7 cellular contexts compared by ENCODE assay signal in genomic region chrX:24694825-24695224, GRCh38. TPM values are rescaled to one million over a fixed set of nuclear protein-coding genes. Genes with fewer than 3 reads are reported as not detected.
A peak's percentile ranks its signal among the peaks of the same experiment; 100 is the strongest.
DNase-seq lines count a peak whose midpoint lies in the region; ATAC-seq, FAIRE-seq and TF ChIP-seq lines count a peak whose summit lies in the region.

No MANE protein-coding gene starts in this region.

- peaks cover 3% of the 10 kb centered on the region for H3K36me3 ChIP-seq in ES-I3 (ENCODE audit: insufficient read depth, low read length)
- no peaks in the 10 kb centered on the region for H3K36me3 ChIP-seq in GM12878 (ENCODE audit: control insufficient read depth in 2 of 2, insufficient read depth in 2 of 2, low read length in 1 of 2)

- H3K4me1 ChIP-seq in ES-I3 (ENCODE audit: insufficient read depth, low read length) (peaks cover 11% of the 10 kb centered on the region), GM12878 (ENCODE audit: control insufficient read depth, insufficient read depth, low read length) (no peaks in the 10 kb centered on the region)

- WGBS in GM12878 (ENCODE audit: insufficient coverage, insufficient replicate concordance, low lambda C conversion rate, missing lambda C conversion rate), result 2% methylated on average over 6 of the region's 6 CpGs

- CTCF ChIA-PET in GM12878 (lab: Yijun Ruan, JAX), result interaction anchor here (0.6 to 0.9 kb wide), 2 partner anchors 18 to 378 kb away, joined by 3 to 4 read pairs; no protein-coding TSS in a partner anchor

- H4K20me1 ChIP-seq in GM12878 (ENCODE audit: control insufficient read depth, insufficient read depth), result no peaks in the 10 kb centered on the region

- peak overlapping the region in 1 of 10 donors; percentile 71 for H3K27ac Mint-ChIP-seq in naive thymus-derived CD8-positive, alpha-beta T cell

- H3K4me3 ChIP-seq in Jurkat, Clone E6-1 (ENCODE audit: low read length), result peak overlapping the region; percentile 72
- H3K4me3 ChIP-seq in GM12878, result peak overlapping the region; percentile 75

- no peak overlapping the region for H2AFZ ChIP-seq in GM12878 (ENCODE audit: control insufficient read depth, low read depth, low read length)

- in situ Hi-C loops in GM12878 (cut with MboI), result no loop called here

- SMC1A ChIA-PET in GM12878 (lab: Charles Lee; ENCODE audit: uncharacterized antibody, unreplicated experiment), result interaction anchor here (1.1 kb wide), 1 partner anchor 106 kb away, joined by 3 read pairs; no protein-coding TSS in a partner anchor

- peak overlapping the region; percentile 93; the same call in 1 of the 2 replicates for H3K9ac ChIP-seq in ES-I3 (ENCODE audit: low read depth, low read length)
- H3K9ac ChIP-seq in GM12878 (ENCODE audit: control insufficient read depth, insufficient read depth, low read length), result peak overlapping the region; percentile 24; the same call in 1 of the 2 replicates

- H3K27ac ChIP-seq in GM12878 (ENCODE audit: control insufficient read depth, insufficient read depth), result no peak overlapping the region

- no peak for TF ChIP-seq RAD21 in GM12878 (IDR thresholded peaks at IDR 0.05; ENCODE audit: insufficient read depth, low read depth, low read length)

- TF ChIP-seq POLR2A in GM12878 (IDR thresholded peaks at IDR 0.05; ENCODE audit: low read depth, low read length), result no peak

- H3K27me3 Mint-ChIP-seq in naive thymus-derived CD8-positive, alpha-beta T cell, result no peaks in the 10 kb centered on the region

- peak; percentile 49 for FAIRE-seq in GM12878 (lab: Jason Lieb, UNC)

- no TSS peak for BruUV-seq in GM12878 (replicated peaks; lab: Mats Ljungman, UMichigan)

- H3K4me2 ChIP-seq in GM12878 (ENCODE audit: control insufficient read depth, insufficient read depth), result peak overlapping the region; percentile 51

- no peak for ATAC-seq in GM12878
- no peak for ATAC-seq in naive thymus-derived CD8-positive, alpha-beta T cell
- ATAC-seq in GM19351 (IDR thresholded peaks at IDR 0.05; ENCODE audit: unreplicated experiment), result no peak

- no peaks in the 10 kb centered on the region for H3K27me3 ChIP-seq in GM12878 (replicated peaks in 1 of 2; ENCODE audit: control insufficient read depth in 2 of 2, insufficient read depth in 2 of 2, low read length in 1 of 2)

- peaks cover 1 to 2% (median 2%) of the 10 kb centered on the region in 3 donors for H3K36me3 Mint-ChIP-seq in naive thymus-derived CD8-positive, alpha-beta T cell

- H3K9me3 ChIP-seq in ES-I3 (ENCODE audit: control insufficient read depth, insufficient read depth, low read length), result no peaks in the 10 kb centered on the region
- no peaks in the 10 kb centered on the region for H3K9me3 ChIP-seq in GM12878 (replicated peaks; ENCODE audit: control insufficient read depth, insufficient read depth, low read length)

- POLR2A ChIA-PET in GM12878 (lab: Charles Lee), result interaction anchor here (0.5 to 0.7 kb wide), 2 partner anchors 300 to 798 kb away, joined by 3 to 8 read pairs; no protein-coding TSS in a partner anchor
- POLR2A ChIA-PET in naive thymus-derived CD8-positive, alpha-beta T cell (lab: Charles Lee), result no interaction called here

- no peak for TF ChIP-seq EP300 in GM12878 (IDR thresholded peaks at IDR 0.05; ENCODE audit: borderline replicate concordance in 1 of 2, control insufficient read depth in 1 of 2, low read depth in 2 of 2, low read length in 2 of 2)

- H3K9me3 Mint-ChIP-seq in naive thymus-derived CD8-positive, alpha-beta T cell, result peaks cover 0 to 2% (median 0%) of the 10 kb centered on the region in 9 donors

- TF ChIP-seq CTCF in GM12878 (IDR thresholded peaks at IDR 0.05 in 2 of 3, conservative IDR thresholded peaks at IDR 0.05 in 1 of 3; ENCODE audit: control insufficient read depth in 2 of 3, extremely low read depth in 1 of 3, insufficient read depth in 1 of 3, low read depth in 3 of 3, low read length in 3 of 3), result no peak

- peaks cover 44% of the 10 kb centered on the region for H3K79me2 ChIP-seq in GM12878 (ENCODE audit: control insufficient read depth, insufficient read depth, low read length)

- RAD21 ChIA-PET in GM12878 (lab: Charles Lee; ENCODE audit: unreplicated experiment), result interaction anchor here (1.3 kb wide), 1 partner anchor 324 kb away, joined by 3 read pairs; no protein-coding TSS in a partner anchor

- intact Hi-C loops in GM12878 (cut with micrococcal nuclease; ENCODE audit: unreplicated experiment), result no loop called here

- peak overlapping the region; percentile 62 to 93 (median 90) for H3K4me3 Mint-ChIP-seq in naive thymus-derived CD8-positive, alpha-beta T cell

- H3K4me1 Mint-ChIP-seq in naive thymus-derived CD8-positive, alpha-beta T cell, result peaks cover 6 to 18% (median 16%) of the 10 kb centered on the region in 4 donors

- no peak for DNase-seq in Jurkat, Clone E6-1 (ENCODE audit: low read depth, low spot score)
- no peak for DNase-seq in GM12878 (ENCODE audit: low read depth, low spot score)
- no peak for DNase-seq in naive thymus-derived CD8-positive, alpha-beta T cell
- DNase-seq in activated CD4-positive, CD25-positive, alpha-beta regulatory T cell treated with anti-CD3 and anti-CD28 coated beads, Interleukin-2, amount 50 U/mL, for 72 hours, result no peak
- DNase-seq in germinal center (ENCODE audit: low spot score), result no peak

TF ChIP-seq in GM12878, 131 proteins besides CTCF, POLR2A, EP300 and RAD21 (continues in another document):
- TF ChIP-seq JUNB (IDR thresholded peaks at IDR 0.05) (no peak), RELA (IDR thresholded peaks at IDR 0.05; ENCODE audit: borderline replicate concordance, partially characterized antibody) (no peak), JUND (IDR thresholded peaks at IDR 0.05; ENCODE audit: low read depth, low read length) (no peak), NR2F1 (conservative IDR thresholded peaks at IDR 0.05) (no peak)

RNA-seq across cellular contexts. Expression of gene POLA1, which starts 1.1 kb away (rescaled TPM):
- 19.7 TPM for polyA plus RNA-seq in Jurkat, Clone E6-1 (2012; ENCODE audit: insufficient read depth, insufficient read length)
- 91.2 and 92.3 TPM in 2 replicates for total RNA-seq in GM12878 (2013; cell fraction: nucleolus; rRNA removed)
- total RNA-seq in GM12878 (2014; rRNA removed), result 25.3 and 29.5 TPM in 2 replicates
- total RNA-seq in GM12878 (2014; rRNA removed; fragmentation: Illumina TruSeq; extraction: Trizol), result 34.7 and 36.8 TPM in 2 replicates
- total RNA-seq in GM12878 (2021), result 24.9 and 25.4 TPM in 2 replicates
- 11.1 TPM for polyA plus RNA-seq in GM12878 (2011; ENCODE audit: low read depth)
- polyA plus RNA-seq in GM12878 (2011; rRNA removed), result 10.3 and 12.0 TPM in 2 replicates
- polyA plus RNA-seq in GM12878 (2011; cell fraction: cytosol; rRNA removed), result 11.5 and 12.0 TPM in 2 replicates
- 13.2 and 16.0 TPM in 2 replicates for polyA plus RNA-seq in GM12878 (2011; cell fraction: nucleus; rRNA removed)
- polyA plus RNA-seq in GM12878 (2012), result 9.8 and 10.9 TPM in 2 replicates
- 26.3 and 29.7 TPM in 2 replicates for polyA plus RNA-seq in GM12878 (2014; fragmentation: Illumina TruSeq; extraction: Trizol)
- polyA plus RNA-seq in GM12878 (2014; fragmentation: Nextera tagmentation; extraction: Ambion mirVana), result 1 to 10 TPM; 6.5 to 7.0 TPM
- polyA plus RNA-seq in GM12878 (2014; rRNA removed), result 12.6 and 15.2 TPM in 2 replicates
- 10 to 100 TPM; 24.2 to 26.5 TPM for polyA plus RNA-seq in GM12878 (2016; fragmentation: Nextera tagmentation; extraction: Ambion mirVana)
- polyA minus RNA-seq in GM12878 (2011; rRNA and poly(A)+ RNA removed), result 43.7 and 44.3 TPM in 2 replicates
- 12.5 and 14.2 TPM in 2 replicates for polyA minus RNA-seq in GM12878 (2011; cell fraction: cytosol; rRNA and poly(A)+ RNA removed)
- 26.1 and 37.2 TPM in 2 replicates for polyA minus RNA-seq in GM12878 (2011; cell fraction: nucleus; rRNA and poly(A)+ RNA removed)
- total RNA-seq in naive thymus-derived CD8-positive, alpha-beta T cell, result 10 to 100 TPM in 1 of 2 experiments, 1 to 10 TPM in 1; 7.8 to 10.8 TPM
- 1 to 10 TPM; 3.3 to 5.3 (median 4.5) TPM for polyA plus RNA-seq in naive thymus-derived CD8-positive, alpha-beta T cell

RNA-seq across cellular contexts. Expression of gene PCYT1B, which starts 47.7 kb away (rescaled TPM):
- polyA plus RNA-seq in Jurkat, Clone E6-1 (2012; ENCODE audit: insufficient read depth, insufficient read length), result not detected
- total RNA-seq in GM12878 (2013; cell fraction: nucleolus; rRNA removed), result not detected in 2 replicates
- not detected in 2 replicates for total RNA-seq in GM12878 (2014; rRNA removed)
- total RNA-seq in GM12878 (2014; rRNA removed; fragmentation: Illumina TruSeq; extraction: Trizol), result not detected in 2 replicates
- total RNA-seq in GM12878 (2021), result 0.08 and 0.10 TPM in 2 replicates
- 0.04 TPM for polyA plus RNA-seq in GM12878 (2011; ENCODE audit: low read depth)
- polyA plus RNA-seq in GM12878 (2011; rRNA removed), result not detected in 2 replicates
- 0.01 and 0.02 TPM in 2 replicates for polyA plus RNA-seq in GM12878 (2011; cell fraction: cytosol; rRNA removed)
- 0.06 TPM in 1 of 2 replicates, not detected in the other for polyA plus RNA-seq in GM12878 (2011; cell fraction: nucleus; rRNA removed)
- polyA plus RNA-seq in GM12878 (2012), result 0.11 and 0.22 TPM in 2 replicates
- not detected in 2 replicates for polyA plus RNA-seq in GM12878 (2014; fragmentation: Illumina TruSeq; extraction: Trizol)
- not detected for polyA plus RNA-seq in GM12878 (2014; fragmentation: Nextera tagmentation; extraction: Ambion mirVana)
- not detected in 2 replicates for polyA plus RNA-seq in GM12878 (2014; rRNA removed)
- polyA plus RNA-seq in GM12878 (2016; fragmentation: Nextera tagmentation; extraction: Ambion mirVana), result not detected
- not detected in 2 replicates for polyA minus RNA-seq in GM12878 (2011; rRNA and poly(A)+ RNA removed)
- polyA minus RNA-seq in GM12878 (2011; cell fraction: cytosol; rRNA and poly(A)+ RNA removed), result not detected in 2 replicates
- polyA minus RNA-seq in GM12878 (2011; cell fraction: nucleus; rRNA and poly(A)+ RNA removed), result not detected in 2 replicates
- not detected for total RNA-seq in naive thymus-derived CD8-positive, alpha-beta T cell
- polyA plus RNA-seq in naive thymus-derived CD8-positive, alpha-beta T cell, result under 1 TPM in 1 of 3 donors, not detected in 2; 0.02 TPM
